ENCODE assay signal across 9 cellular contexts in the genomic region with DNA sequence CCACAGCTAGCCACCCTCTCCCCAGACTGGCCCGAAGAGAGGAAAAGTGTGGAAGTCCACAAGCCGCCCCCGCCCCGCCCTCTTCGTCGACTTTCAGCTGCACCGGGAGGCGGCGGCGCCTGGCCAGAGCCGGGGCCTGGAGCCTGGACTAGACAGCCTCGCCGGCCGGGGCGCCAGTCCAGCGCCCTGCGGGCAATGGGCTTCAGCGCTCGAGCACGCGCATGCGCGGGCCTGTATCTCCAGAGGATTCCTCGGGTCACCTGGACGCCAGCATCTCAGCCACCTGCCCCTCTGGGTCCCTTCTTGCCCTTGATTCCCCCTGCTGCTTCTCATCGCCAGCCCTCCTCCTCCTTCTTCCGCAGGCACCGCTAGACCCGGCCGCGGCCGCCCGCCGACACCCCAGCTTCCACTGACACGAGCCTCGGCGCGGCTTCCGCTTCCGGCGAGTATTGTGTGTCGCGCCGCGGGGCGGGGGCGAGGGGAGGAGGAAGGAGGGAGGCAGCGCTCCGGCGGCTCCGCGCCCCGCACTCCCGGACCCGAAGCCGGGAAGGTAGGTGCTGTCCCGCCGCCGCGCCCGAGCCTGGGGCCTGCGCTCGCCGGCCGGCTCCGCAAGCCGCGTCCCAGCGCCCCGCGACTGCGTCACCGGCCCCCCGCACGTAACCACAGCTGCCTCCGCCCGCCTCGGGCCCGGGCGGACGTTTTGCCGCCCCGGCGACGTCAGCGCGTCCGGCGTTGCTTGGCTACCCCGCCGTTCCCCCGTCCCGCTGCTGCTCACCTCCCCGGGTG. TPM values are rescaled to one million over a fixed set of nuclear protein-coding genes. Genes with fewer than 3 reads are reported as not detected.
DNase-seq lines count a peak whose midpoint lies in the region; ATAC-seq, FAIRE-seq and TF ChIP-seq lines count a peak whose summit lies in the region.
"Had no signal": no experiment of that assay in that cellular context is flagged by ENCODE, and none has a peak within 500 bp of the region (broad histone marks: within the 10 kb centered on the region; RNA-seq: fewer than 3 reads in every experiment).

A gene (plus strand): TSS at position 482 of the 786 bp plus-strand sequence. CDS start 2,391 bp downstream, outside the sequence.

- FAIRE-seq in GM19239 (lab: Jason Lieb, UNC): peak; percentile 56
- FAIRE-seq: colon had no signal

- no peaks in the 10 kb centered on the region for H3K27me3 ChIP-seq in BE2C
- no peaks in the 10 kb centered on the region for H3K27me3 ChIP-seq in layer of hippocampus (ENCODE audit: control insufficient read depth, insufficient read depth, low read length)

- peak; percentile 73 for ATAC-seq in HG03439 (IDR thresholded peaks at IDR 0.05; ENCODE audit: unreplicated experiment)

- no peak for TF ChIP-seq CTCF in BE2C (IDR thresholded peaks at IDR 0.05; ENCODE audit: low read depth, low read length)

- no peaks in the 10 kb centered on the region for H3K9me3 ChIP-seq in BE2C

- H3K27ac ChIP-seq in cingulate gyrus (ENCODE audit: low read depth, low read length) (peak within 1 kb of the TSS; percentile 96), layer of hippocampus (ENCODE audit: low read depth, low read length) (peak within 1 kb of the TSS; percentile 98)

- DNase-seq in BE2C: peak; percentile 87
- peak; percentile 73 for DNase-seq in GM19239 (ENCODE audit: insufficient read length, low spot score)
- DNase-seq in NCI-H526 treated with DMSO at 0.1 percent for 48 hours (lab: John Stamatoyannopoulos, UW): peak; percentile 64
- peak; percentile 91 for DNase-seq in activated CD4-positive, alpha-beta T cell treated with anti-CD3 and anti-CD28 coated beads for 48 hours
- DNase-seq in stimulated activated CD4-positive, alpha-beta T cell treated with anti-CD3 and anti-CD28 coated beads, Interleukin-1b, Interleukin-23, amount 100 ng/mL, for 24 hours (ENCODE audit: low read depth in 4 of 4, low spot score in 1 of 4): peak; percentile 67 to 81 (median 78)

- peaks cover 9% of the 10 kb centered on the region for H3K36me3 ChIP-seq in BE2C

- H3K4me3 ChIP-seq in BE2C (ENCODE audit: low read depth, low read length): peak within 1 kb of the TSS; percentile 89

- no peaks in the 10 kb centered on the region for H3K4me1 ChIP-seq in BE2C

RNA-seq across cellular contexts. Expression of the gene that starts here (rescaled TPM):
- 11.5 TPM for polyA plus RNA-seq in BE2C (2012; ENCODE audit: insufficient read depth, insufficient read length, low read depth)

Comparison
In these comparisons a context has a peak if more than half of its experiments do, and no peak if none do; other contexts are left out.
1. Peak in every context shown above with its lines: DNase-seq, ATAC-seq, H3K4me3 ChIP-seq and H3K27ac ChIP-seq.